Comparison of ENCODE assay signal across 34 cellular contexts in the genomic region with DNA sequence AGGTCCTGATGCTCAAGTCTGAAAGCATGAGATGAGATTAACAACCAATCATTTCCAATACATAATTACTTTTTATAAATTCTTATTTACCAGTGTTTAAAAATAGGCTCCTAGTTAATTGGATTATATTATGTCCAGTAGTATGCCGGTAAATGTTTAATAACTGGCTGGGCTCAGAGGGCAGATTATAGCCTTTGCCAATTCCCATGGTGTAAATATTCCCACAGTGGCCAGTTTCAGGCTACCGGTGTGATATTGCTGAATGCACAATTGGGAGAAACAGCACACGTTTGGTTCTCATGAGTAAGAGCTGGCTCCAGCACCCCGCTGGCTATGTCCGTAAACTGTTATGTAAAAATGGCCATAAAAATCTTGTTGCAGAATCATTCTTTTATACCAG.
"Had no signal": no experiment of that assay in that cellular context is flagged by ENCODE, and none has a peak within 500 bp of the region (broad histone marks: within the 10 kb centered on the region; RNA-seq: fewer than 3 reads in every experiment).

No MANE protein-coding gene starts in this region.

- DNase-seq: Karpas-422, Kasumi-1, MG63, MM.1S, MV-4-11, NCI-H1048, NCI-H1092, NCI-H1092 treated with DMSO at 0.1 percent for 48 hours, NCI-H1105, NCI-H1105 treated with DMSO at 0.1 percent for 48 hours, NCI-H1417, NCI-H1417 treated with DMSO at 0.1 percent for 48 hours, NCI-H1436, NCI-H1436 treated with DMSO at 0.1 percent for 48 hours, NCI-H146, NCI-H1694, NCI-H1694 treated with DMSO at 0.1 percent for 48 hours, NCI-H187, NCI-H187 treated with DMSO at 0.1 percent for 48 hours, NCI-H1930, NCI-H2029, NCI-H2029 treated with DMSO at 0.1 percent for 48 hours, NCI-H2081, NCI-H2081 treated with DMSO at 0.1 percent for 48 hours, NCI-H2107, NCI-H2171, NCI-H2171 treated with DMSO at 0.1 percent for 48 hours, NCI-H2227 treated with DMSO at 0.1 percent for 48 hours, NCI-H226, NCI-H345, NCI-H446, NCI-H446 treated with DMSO at 0.1 percent for 48 hours, NCI-H510A, NCI-H510A treated with DMSO at 0.1 percent for 48 hours had no signal

- H3K9me3 ChIP-seq: MG63 had no signal

- H3K4me3 ChIP-seq: MG63 had no signal
